10 cellular contexts compared by ENCODE assay signal in genomic region chr17:35871415-35871814, GRCh38. TPM values are rescaled to one million over a fixed set of nuclear protein-coding genes. Genes with fewer than 3 reads are reported as not detected.
A peak's percentile ranks its signal among the peaks of the same experiment; 100 is the strongest.
DNase-seq lines count a peak whose midpoint lies in the region; TF ChIP-seq lines count a peak whose summit lies in the region.
"Had no signal": no experiment of that assay in that cellular context is flagged by ENCODE, and none has a peak within 500 bp of the region (broad histone marks: within the 10 kb centered on the region; RNA-seq: fewer than 3 reads in every experiment).

No MANE protein-coding gene starts in this region.

- H3K27ac Mint-ChIP-seq in Calu3 (ENCODE audit: unreplicated experiment) = no peak overlapping the region
- peak overlapping the region; percentile 8 for H3K27ac Mint-ChIP-seq in T-helper 1 cell treated with Interleukin-12 subunit alpha and Interleukin-12 subunit beta and Interleukin-4 antibody, amounts not matched to agents 30 μg/mL and 1 μg/mL, for 36 hours
- H3K27ac Mint-ChIP-seq: brain had no signal

- CTCF ChIA-PET in Calu3 (lab: Charles Lee) = no interaction called here

- TF ChIP-seq CTCF in Calu3 (IDR thresholded peaks at IDR 0.05; ENCODE audit: unreplicated experiment) = no peak

- peak overlapping the region; percentile 84 for H3K4me2 ChIP-seq in BLaER1

- peak overlapping the region; percentile 73; the same call in 1 of the 2 replicates for H3K9ac ChIP-seq in BLaER1

- H3K4me1 ChIP-seq in BLaER1 (peaks cover 49% of the 10 kb centered on the region), iPS DF 6.9 (ENCODE audit: control insufficient read depth, insufficient read depth, low read length) (no peaks in the 10 kb centered on the region)

- H3K9me3 ChIP-seq in BLaER1 (no peaks in the 10 kb centered on the region; the same call in none of the 2 replicates), iPS DF 6.9 (ENCODE audit: control insufficient read depth, insufficient read depth, low read length) (no peaks in the 10 kb centered on the region)

- no peaks in the 10 kb centered on the region; the same call in 1 of the 2 replicates for H3K27me3 ChIP-seq in BLaER1
- no peaks in the 10 kb centered on the region for H3K27me3 ChIP-seq in iPS DF 6.9 (ENCODE audit: control insufficient read depth, insufficient read depth, low read length)

- DNase-seq in Calu3 (no peak), iPS DF 6.9 (ENCODE audit: low read depth, low spot score) (peak; percentile 25), NCI-H2081 (lab: John Stamatoyannopoulos, UW) (no peak), NCI-H1048 (lab: John Stamatoyannopoulos, UW) (no peak)
- DNase-seq in activated CD4-positive, CD25-positive, alpha-beta regulatory T cell treated with anti-CD3 and anti-CD28 coated beads, Interleukin-2, amount 50 U/mL, for 72 hours = no peak
- DNase-seq: NCI-H1930, occipital lobe had no signal

- H4K20me1 ChIP-seq in BLaER1 = no peaks in the 10 kb centered on the region

- H3K27ac ChIP-seq in BLaER1 (peak overlapping the region; percentile 81), iPS DF 6.9 (ENCODE audit: low read length) (no peak overlapping the region)

- H3K4me3 ChIP-seq in BLaER1 = peak overlapping the region; percentile 50; the same call in 1 of the 2 replicates
- no peak overlapping the region for H3K4me3 ChIP-seq in iPS DF 6.9 (ENCODE audit: low read length)

- TSS peak; percentile 95 for BruUV-seq in Calu3 (replicated peaks; lab: Mats Ljungman, UMichigan)

- peaks cover 6% of the 10 kb centered on the region for H3K27me3 Mint-ChIP-seq in Calu3 (ENCODE audit: unreplicated experiment)
- no peaks in the 10 kb centered on the region for H3K27me3 Mint-ChIP-seq in T-helper 1 cell treated with Interleukin-12 subunit alpha and Interleukin-12 subunit beta and Interleukin-4 antibody, amounts not matched to agents 30 μg/mL and 1 μg/mL, for 36 hours (ENCODE audit: low read depth)
- H3K27me3 Mint-ChIP-seq: brain had no signal

- no peaks in the 10 kb centered on the region for H3K9me3 Mint-ChIP-seq in Calu3 (ENCODE audit: low read depth, unreplicated experiment)
- H3K9me3 Mint-ChIP-seq in T-helper 1 cell treated with Interleukin-12 subunit alpha and Interleukin-12 subunit beta and Interleukin-4 antibody, amounts not matched to agents 30 μg/mL and 1 μg/mL, for 36 hours = no peaks in the 10 kb centered on the region
- H3K9me3 Mint-ChIP-seq: brain had no signal

- intact Hi-C loops in Calu3 (cut with micrococcal nuclease; ENCODE audit: unreplicated experiment) = no loop called here

- H3K36me3 ChIP-seq in BLaER1 (no peaks in the 10 kb centered on the region), iPS DF 6.9 (ENCODE audit: control insufficient read depth, insufficient read depth, low read length) (no peaks in the 10 kb centered on the region)

- H3K36me3 Mint-ChIP-seq in Calu3 (ENCODE audit: insufficient read depth, unreplicated experiment) = no peaks in the 10 kb centered on the region
- H3K36me3 Mint-ChIP-seq in T-helper 1 cell treated with Interleukin-12 subunit alpha and Interleukin-12 subunit beta and Interleukin-4 antibody, amounts not matched to agents 30 μg/mL and 1 μg/mL, for 36 hours (ENCODE audit: low read depth) = peaks cover 27% of the 10 kb centered on the region
- H3K36me3 Mint-ChIP-seq: brain had no signal

- no CpG with 5 or more reads among the region's 6 CpGs for WGBS in iPS DF 6.9 (ENCODE audit: insufficient coverage, insufficient read length)

- H3K4me3 Mint-ChIP-seq in Calu3 (ENCODE audit: low read depth, unreplicated experiment) = no peak overlapping the region
- H3K4me3 Mint-ChIP-seq in T-helper 1 cell treated with Interleukin-12 subunit alpha and Interleukin-12 subunit beta and Interleukin-4 antibody, amounts not matched to agents 30 μg/mL and 1 μg/mL, for 36 hours = no peak overlapping the region
- H3K4me3 Mint-ChIP-seq: brain had no signal

- no peaks in the 10 kb centered on the region for H3K4me1 Mint-ChIP-seq in Calu3 (ENCODE audit: low read depth, unreplicated experiment)
- peaks cover 36% of the 10 kb centered on the region for H3K4me1 Mint-ChIP-seq in T-helper 1 cell treated with Interleukin-12 subunit alpha and Interleukin-12 subunit beta and Interleukin-4 antibody, amounts not matched to agents 30 μg/mL and 1 μg/mL, for 36 hours (ENCODE audit: low read depth)

RNA-seq across cellular contexts. Expression of gene HEATR9, which starts 2.7 kb away (rescaled TPM):
- total RNA-seq in Calu3 (2022) = not detected in 2 replicates
- total RNA-seq: occipital lobe had no signal

RNA-seq across cellular contexts. Expression of gene CCL5, which starts 8.7 kb away (rescaled TPM):
- 7.0 and 28.7 TPM in 2 replicates for total RNA-seq in Calu3 (2022)

RNA-seq across cellular contexts. Expression of gene RDM1, which starts 59.2 kb away (rescaled TPM):
- total RNA-seq in Calu3 (2022) = 6.2 and 6.5 TPM in 2 replicates
